In the genomic region with DNA sequence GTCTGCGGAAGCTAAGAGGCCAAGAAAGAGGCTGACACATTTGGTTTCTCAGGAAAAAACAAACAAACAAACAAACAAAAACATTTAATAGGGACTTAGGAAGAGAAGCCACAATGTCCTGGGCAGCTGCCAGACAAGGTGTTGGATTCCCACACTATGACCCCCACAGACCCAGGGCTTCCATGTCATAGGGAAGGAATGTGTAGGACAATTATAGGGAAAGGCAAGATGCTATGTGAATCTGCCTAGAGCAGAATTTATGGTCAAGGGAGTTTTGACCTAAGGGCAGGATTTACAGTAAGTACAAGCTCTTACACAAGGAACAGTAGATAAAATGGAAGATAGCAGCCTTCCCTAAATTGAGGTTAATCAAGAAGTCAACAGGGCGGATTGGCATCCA, we compare ENCODE assay signal across 26 cellular contexts. TPM values are rescaled to one million over a fixed set of nuclear protein-coding genes. Genes with fewer than 3 reads are reported as not detected.
DNase-seq lines count a peak whose midpoint lies in the region; TF ChIP-seq lines count a peak whose summit lies in the region.
"Had no signal": no experiment of that assay in that cellular context is flagged by ENCODE, and none has a peak within 500 bp of the region (broad histone marks: within the 10 kb centered on the region; RNA-seq: fewer than 3 reads in every experiment).

No MANE protein-coding gene starts in this region.

- no peaks in the 10 kb centered on the region for H3K27me3 ChIP-seq in tibial nerve

- H3K4me3 ChIP-seq in tibial nerve, result no peak overlapping the region
- H3K4me3 ChIP-seq: HAP-1 had no signal

- no peak for TF ChIP-seq CTCF in GM10248 (IDR thresholded peaks at IDR 0.05; ENCODE audit: control extremely low read depth, extremely low read depth, low read depth, missing control alignments)
- TF ChIP-seq CTCF in tibial nerve (IDR thresholded peaks at IDR 0.05), result no peak

- no peak for TF ChIP-seq POLR2A in tibial nerve (IDR thresholded peaks at IDR 0.05)

- CTCF ChIA-PET in GM10248 (lab: Yijun Ruan, JAX), result interaction anchor here (0.9 to 4.2 kb wide), 8 partner anchors 10 to 368 kb away, joined by 3 to 44 read pairs (median 6); no protein-coding TSS in a partner anchor

- DNase-seq in EL, result peak; percentile 54
- peak; percentile 8 for DNase-seq in LoVo (ENCODE audit: low spot score)
- peak; percentile 32 for DNase-seq in RPMI7951 (ENCODE audit: low read depth)
- DNase-seq in kidney tubule cell (ENCODE audit: low spot score), result peak; percentile 11
- no peak for DNase-seq in GM10248 (ENCODE audit: extremely low spot score)
- DNase-seq in GDM1 (lab: John Stamatoyannopoulos, UW), result no peak
- no peak for DNase-seq in tibial nerve (ENCODE audit: low spot score in 2 of 2)
- DNase-seq in SKM-1 treated with dmso at 0.1 percent for 144 hours (lab: John Stamatoyannopoulos, UW; ENCODE audit: unreplicated experiment), result no peak
- DNase-seq: CD4-positive, CD25-positive, alpha-beta regulatory T cell; DMS53; GOT3; NCI-H1092; NCI-H1436 treated with DMSO at 0.1 percent for 48 hours; NCI-H187 treated with DMSO at 0.1 percent for 48 hours; NCI-H2171 treated with DMSO at 0.1 percent for 48 hours; NCI-H446; NCI-H524 treated with DMSO at 0.1 percent for 48 hours; NCI-H774; SHP77; T-helper 1 cell had no signal

- H3K4me1 ChIP-seq in tibial nerve, result no peaks in the 10 kb centered on the region
- H3K4me1 ChIP-seq: HAP-1 had no signal

- POLR2A ChIA-PET in GM10248 (lab: Yijun Ruan, JAX), result no interaction called here

- peaks cover 0 to 4% (median 0%) of the 10 kb centered on the region in 3 donors for H3K36me3 ChIP-seq in tibial nerve
- H3K36me3 ChIP-seq: HAP-1 had no signal

- H3K27ac ChIP-seq in tibial nerve, result no peak overlapping the region
- H3K27ac ChIP-seq: KMS-11, RWPE1 had no signal

- WGBS in tibial nerve, 2 donors, result 93 to 96% methylated on average over 2 of the region's 2 CpGs

- TF ChIP-seq EP300 in tibial nerve (IDR thresholded peaks at IDR 0.05), result no peak

- H3K9me3 ChIP-seq in tibial nerve, result peaks cover 0 to 5% (median 0%) of the 10 kb centered on the region in 4 donors
- H3K9me3 ChIP-seq: HAP-1 had no signal

RNA-seq across cellular contexts. Expression of gene CDADC1, which starts 9.1 kb away (rescaled TPM):
- total RNA-seq in RPMI7951 (2014; rRNA removed; shearing (Covaris generic)), result 3.8 and 4.3 TPM in 2 replicates
- total RNA-seq in tibial nerve, result 10 to 100 TPM in 3 of 4 donors, 1 to 10 TPM in 1; 9.0 to 19.5 (median 14.1) TPM

RNA-seq across cellular contexts. Expression of gene MLNR, which starts 18.5 kb away (rescaled TPM):
- not detected in 2 replicates for total RNA-seq in RPMI7951 (2014; rRNA removed; shearing (Covaris generic))
- under 1 TPM in 1 of 4 donors, not detected in 3; 0.42 TPM for total RNA-seq in tibial nerve
- total RNA-seq: A172; CD4-positive, CD25-positive, alpha-beta regulatory T cell; Daoy; SK-MEL-5 had no signal

Comparison
In these comparisons a context has a peak if more than half of its experiments do, and no peak if none do; other contexts are left out.
1. DNase-seq: peak in EL (single experiment), LoVo (single experiment), RPMI7951 (single experiment) and kidney tubule cell (single experiment); none in GM10248 (single experiment), GDM1 (single experiment), tibial nerve (0 of 2) and SKM-1 treated with dmso at 0.1 percent for 144 hours (single experiment).